Comparison of ENCODE assay signal across 22 cellular contexts in the genomic region with DNA sequence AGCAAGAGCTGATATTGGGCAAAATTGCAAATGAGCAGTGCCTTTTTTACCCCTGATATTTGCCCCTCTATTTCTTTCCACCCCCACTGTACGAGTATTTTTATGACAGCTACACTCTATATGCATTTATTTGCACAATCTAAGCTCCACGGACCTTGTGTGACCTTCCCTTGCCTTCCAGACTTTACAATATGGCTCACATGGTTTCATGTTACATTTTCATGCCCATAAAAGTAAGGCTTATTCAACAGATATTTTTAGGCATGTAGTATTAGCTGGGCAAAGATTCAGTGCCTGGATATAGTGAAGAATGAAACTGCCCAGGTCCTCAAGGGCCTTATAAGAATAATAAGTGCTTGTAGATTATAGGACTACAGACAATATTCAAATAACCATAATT.
"Had no signal": no experiment of that assay in that cellular context is flagged by ENCODE, and none has a peak within 500 bp of the region (broad histone marks: within the 10 kb centered on the region; RNA-seq: fewer than 3 reads in every experiment).

No MANE protein-coding gene starts in this region.

- H3K4me1 ChIP-seq: adrenal gland, breast epithelium had no signal

- H3K36me3 ChIP-seq: adrenal gland, breast epithelium, tibial artery had no signal

- H3K9me3 ChIP-seq: adrenal gland, breast epithelium, tibial artery had no signal

- H3K4me3 ChIP-seq: adrenal gland, breast epithelium, lung, tibial artery had no signal

- H3K27me3 ChIP-seq: adrenal gland, breast epithelium, tibial artery had no signal

- H3K27ac ChIP-seq: adrenal gland, breast epithelium, tibial artery had no signal

- DNase-seq: activated CD4-positive, alpha-beta T cell treated with anti-CD3 and anti-CD28 coated beads for 36 hours; activated CD4-positive, alpha-beta T cell treated with anti-CD3 and anti-CD28 coated beads, Interleukin-2, amount 50 U/mL, for 48 hours; activated gamma-delta T cell; adrenal gland; cerebellar nuclear complex; cortex of kidney; erythroblast; foreskin melanocyte; glutamatergic neuron; hypothalamus; islet precursor cell; posterior cingulate gyrus; retina; stimulated activated CD4-positive, alpha-beta T cell treated with anti-CD3 and anti-CD28 coated beads, Interleukin-12 subunit alpha, Interleukin-12 subunit beta, amount 100 ng/mL, for 4 hours; stimulated activated CD4-positive, alpha-beta T cell treated with anti-CD3 and anti-CD28 coated beads, Interleukin-1b, Interleukin-23, amount 100 ng/mL, for 48 hours; stimulated activated naive CD8-positive, alpha-beta T cell treated with anti-CD3 and anti-CD28 coated beads, Interleukin-15, Interleukin-2, amounts not matched to agents 100 U/mL and 50 U/mL, for 24 hours; substantia nigra; tibial artery had no signal

- ATAC-seq: activated CD4-positive, alpha-beta T cell treated with anti-CD3 and anti-CD28 coated beads for 36 hours; left lobe of liver; stimulated activated naive CD8-positive, alpha-beta T cell treated with anti-CD3 and anti-CD28 coated beads, Interleukin-15, Interleukin-2, amounts not matched to agents 100 U/mL and 50 U/mL, for 24 hours; WTC11 had no signal
